In the genomic region with DNA sequence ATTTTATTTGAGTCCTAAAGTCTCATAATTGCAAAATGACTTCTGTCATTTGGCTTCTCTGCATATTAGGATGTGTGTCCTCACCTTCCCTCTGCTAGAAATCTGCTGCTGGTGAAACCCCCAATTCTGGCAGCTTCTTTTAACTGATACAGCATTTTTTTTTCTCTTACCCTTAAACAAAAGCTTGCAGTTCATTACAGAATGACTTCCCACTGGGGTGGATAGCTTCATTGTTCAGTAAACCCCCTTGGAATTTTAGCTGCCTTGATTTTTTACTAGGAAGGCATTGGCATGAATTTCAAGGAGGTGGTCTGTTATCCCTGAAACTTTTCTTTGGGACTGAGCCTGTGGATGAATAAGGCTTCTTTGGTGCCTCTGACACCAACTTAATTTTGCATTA, we compare ENCODE assay signal across 23 cellular contexts. TPM values are rescaled to one million over a fixed set of nuclear protein-coding genes. Genes with fewer than 3 reads are reported as not detected.
"Had no signal": no experiment of that assay in that cellular context is flagged by ENCODE, and none has a peak within 500 bp of the region (broad histone marks: within the 10 kb centered on the region; RNA-seq: fewer than 3 reads in every experiment).

No MANE protein-coding gene starts in this region.

- H3K4me1 ChIP-seq: lower lobe of right lung, upper lobe of left lung had no signal

- H3K9me3 ChIP-seq: lower lobe of right lung, upper lobe of left lung had no signal

- H3K27ac ChIP-seq: lower lobe of right lung, upper lobe of left lung had no signal

- DNase-seq: activated CD4-positive, alpha-beta T cell treated with anti-CD3 and anti-CD28 coated beads, Interleukin-2, amount 10 ng/mL, durations not matched to agents 24 days and 14 days; activated CD8-positive, alpha-beta memory T cell treated with anti-CD3 and anti-CD28 coated beads, Interleukin-2, amount 10 ng/mL, durations not matched to agents 7 days and 5 days; activated CD8-positive, alpha-beta T cell treated with anti-CD3 and anti-CD28 coated beads for 36 hours; activated gamma-delta T cell treated with Interleukin-2 at 50 U/mL for 16 hours; activated T-cell treated with anti-CD3 and anti-CD28 coated beads for 4 hours; aorta; central memory CD4-positive, alpha-beta T cell; dermis blood vessel endothelial cell; effector memory CD4-positive, alpha-beta T cell; foreskin melanocyte; hippocampal formation; kidney; lower lobe of right lung; naive B cell; retina; stimulated activated CD4-positive, alpha-beta T cell treated with anti-CD3 and anti-CD28 coated beads, Interleukin-4, amount 100 ng/mL, for 24 hours; stimulated activated naive CD4-positive, alpha-beta T cell treated with Interleukin-2 at 50 U/mL for 16 hours; upper lobe of left lung had no signal

- H3K4me3 ChIP-seq: lower lobe of right lung, upper lobe of left lung had no signal

- ATAC-seq: activated CD4-positive, CD25-positive, alpha-beta regulatory T cell treated with anti-CD3 and anti-CD28 coated beads, Interleukin-2, amount 50 U/mL, for 24 hours; activated CD8-positive, alpha-beta memory T cell treated with anti-CD3 and anti-CD28 coated beads, Interleukin-2, amount 10 ng/mL, durations not matched to agents 7 days and 5 days; activated CD8-positive, alpha-beta T cell treated with anti-CD3 and anti-CD28 coated beads for 36 hours; lower lobe of right lung had no signal

- H3K4me3 Mint-ChIP-seq: activated CD4-positive, alpha-beta T cell treated with anti-CD3 and anti-CD28 coated beads, Interleukin-2, amount 10 ng/mL, durations not matched to agents 24 days and 14 days; activated CD8-positive, alpha-beta memory T cell treated with anti-CD3 and anti-CD28 coated beads, Interleukin-2, amount 10 ng/mL, durations not matched to agents 7 days and 5 days; activated CD8-positive, alpha-beta T cell treated with anti-CD3 and anti-CD28 coated beads for 36 hours; activated naive CD4-positive, alpha-beta T cell treated with anti-CD3 and anti-CD28 coated beads, Interleukin-2, amount 50 U/mL, for 24 hours; activated T-helper 1 cell treated with anti-CD3 and anti-CD28 coated beads, Interleukin-12 subunit alpha, Interleukin-12 subunit beta, Interleukin-2, Interleukin-4 antibody, amounts not matched to agents 30 ng/mL and 10 ng/mL and 1 ng/mL, durations not matched to agents 14 hours and 24 hours and 36 hours; brain; naive B cell had no signal

- FAIRE-seq: kidney had no signal

- H3K27me3 Mint-ChIP-seq: activated CD4-positive, alpha-beta T cell treated with anti-CD3 and anti-CD28 coated beads, Interleukin-2, amount 10 ng/mL, durations not matched to agents 24 days and 14 days; activated CD8-positive, alpha-beta memory T cell treated with anti-CD3 and anti-CD28 coated beads, Interleukin-2, amount 10 ng/mL, durations not matched to agents 7 days and 5 days; activated CD8-positive, alpha-beta T cell treated with anti-CD3 and anti-CD28 coated beads for 36 hours; activated naive CD4-positive, alpha-beta T cell treated with anti-CD3 and anti-CD28 coated beads, Interleukin-2, amount 50 U/mL, for 24 hours; brain; naive B cell; progenitor cell of endocrine pancreas had no signal

- H3K4me1 Mint-ChIP-seq: activated CD8-positive, alpha-beta memory T cell treated with anti-CD3 and anti-CD28 coated beads, Interleukin-2, amount 10 ng/mL, durations not matched to agents 7 days and 5 days had no signal

- H3K9me3 Mint-ChIP-seq: activated CD4-positive, alpha-beta T cell treated with anti-CD3 and anti-CD28 coated beads, Interleukin-2, amount 10 ng/mL, durations not matched to agents 24 days and 14 days; activated CD8-positive, alpha-beta T cell treated with anti-CD3 and anti-CD28 coated beads for 36 hours; activated naive CD4-positive, alpha-beta T cell treated with anti-CD3 and anti-CD28 coated beads, Interleukin-2, amount 50 U/mL, for 24 hours; activated T-helper 1 cell treated with anti-CD3 and anti-CD28 coated beads, Interleukin-12 subunit alpha, Interleukin-12 subunit beta, Interleukin-2, Interleukin-4 antibody, amounts not matched to agents 30 ng/mL and 10 ng/mL and 1 ng/mL, durations not matched to agents 14 hours and 24 hours and 36 hours; naive B cell had no signal

- H3K27ac Mint-ChIP-seq: activated CD4-positive, alpha-beta T cell treated with anti-CD3 and anti-CD28 coated beads, Interleukin-2, amount 10 ng/mL, durations not matched to agents 24 days and 14 days; activated CD8-positive, alpha-beta memory T cell treated with anti-CD3 and anti-CD28 coated beads, Interleukin-2, amount 10 ng/mL, durations not matched to agents 7 days and 5 days; activated CD8-positive, alpha-beta T cell treated with anti-CD3 and anti-CD28 coated beads for 36 hours; activated naive CD4-positive, alpha-beta T cell treated with anti-CD3 and anti-CD28 coated beads, Interleukin-2, amount 50 U/mL, for 24 hours; activated T-helper 1 cell treated with anti-CD3 and anti-CD28 coated beads, Interleukin-12 subunit alpha, Interleukin-12 subunit beta, Interleukin-2, Interleukin-4 antibody, amounts not matched to agents 30 ng/mL and 10 ng/mL and 1 ng/mL, durations not matched to agents 14 hours and 24 hours and 36 hours; progenitor cell of endocrine pancreas had no signal

- H3K27me3 ChIP-seq: upper lobe of left lung had no signal

RNA-seq across cellular contexts. Expression of a gene that starts 30.8 kb away (rescaled TPM):
- total RNA-seq: dermis blood vessel endothelial cell had no signal
